ENCODE assay signal across 8 cellular contexts in the genomic region with DNA sequence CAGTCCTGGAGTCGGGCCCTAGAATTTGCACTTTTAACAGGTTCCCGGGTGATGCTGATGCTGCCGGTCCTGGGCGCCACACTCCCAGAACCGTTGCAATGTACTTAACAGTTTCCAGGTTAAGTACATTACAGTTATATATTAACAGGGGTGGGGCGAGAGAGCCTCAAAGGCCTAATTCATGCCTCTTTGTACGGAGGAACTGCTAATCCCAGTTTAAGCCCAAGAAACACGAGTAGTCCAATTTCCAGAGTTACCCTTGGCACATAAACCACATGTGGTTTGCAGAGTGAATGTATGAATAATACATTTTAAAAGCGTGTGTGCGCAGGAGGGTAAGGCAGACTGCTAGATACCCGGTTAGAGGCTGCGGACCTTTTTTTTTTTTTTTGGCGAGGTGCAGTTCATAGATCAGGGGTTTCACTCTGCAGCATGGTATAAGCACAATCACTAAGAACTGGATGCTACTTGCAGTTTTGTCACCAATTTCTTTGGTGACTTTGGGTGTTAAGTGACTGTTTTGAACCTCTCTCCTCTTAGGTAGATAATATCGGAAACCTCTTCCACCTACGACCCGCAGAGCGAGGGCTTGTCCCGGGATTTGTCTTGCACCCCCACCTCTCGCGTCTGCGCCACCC. TPM values are rescaled to one million over a fixed set of nuclear protein-coding genes. Genes with fewer than 3 reads are reported as not detected.
A peak's percentile ranks its signal among the peaks of the same experiment; 100 is the strongest.
DNase-seq lines count a peak whose midpoint lies in the region; ATAC-seq and TF ChIP-seq lines count a peak whose summit lies in the region.

No MANE protein-coding gene starts in this region.

- peaks cover 7 to 23% of the 10 kb centered on the region in 2 donors for H3K4me1 ChIP-seq in thoracic aorta (ENCODE audit: control insufficient read depth in 1 of 2, low read depth in 2 of 2)

- H3K27ac ChIP-seq in brain microvascular endothelial cell (peak overlapping the region; percentile 78), thoracic aorta (peak overlapping the region; percentile 82 to 84)

- intact Hi-C loops in posterior cingulate gyrus (cut with DNase I), result loop anchor here (2.0 to 5.0 kb wide), 2 partner anchors 67 to 270 kb away; a partner anchor contains a TSS

- in situ Hi-C loops in GM13977 (cut with MboI; ENCODE audit: low pct_unique_long_range_greater_than_20kb, low sequenced_read_pairs, unreplicated experiment), result no loop called here
- in situ Hi-C loops in brain microvascular endothelial cell (cut with HindIII; ENCODE audit: low pct_ligation_motif_present, low sequenced_read_pairs), result no loop called here

- peak; percentile 24 for DNase-seq in AG08395 (ENCODE audit: low spot score)
- peak; percentile 35 for DNase-seq in GM13977 (ENCODE audit: low spot score)
- peak; percentile 39 for DNase-seq in NCI-H146 treated with DMSO at 0.1 percent for 48 hours (lab: John Stamatoyannopoulos, UW; ENCODE audit: unreplicated experiment)
- DNase-seq in brain microvascular endothelial cell, result peak; percentile 11
- peak; percentile 65 for DNase-seq in kidney tubule cell (ENCODE audit: low spot score)
- DNase-seq in thoracic aorta (ENCODE audit: low spot score), result no peak
- DNase-seq in posterior cingulate gyrus, result no peak

- peak overlapping the region; percentile 90 for H3K4me3 ChIP-seq in brain microvascular endothelial cell (ENCODE audit: low read depth, low read length)
- peak overlapping the region; percentile 88 for H3K4me3 ChIP-seq in thoracic aorta

- H3K36me3 ChIP-seq in brain microvascular endothelial cell (replicated peaks) (peaks cover 12% of the 10 kb centered on the region), thoracic aorta (peaks cover 8% of the 10 kb centered on the region)

- ATAC-seq in HG02763 (IDR thresholded peaks at IDR 0.05; ENCODE audit: unreplicated experiment), result peak; percentile 9
- peak; percentile 20 for ATAC-seq in thoracic aorta (ENCODE audit: insufficient number of reproducible peaks, low FRiP score, low read depth)

- H3K27me3 ChIP-seq in brain microvascular endothelial cell (replicated peaks) (no peaks in the 10 kb centered on the region), thoracic aorta (replicated peaks; ENCODE audit: insufficient read depth) (no peaks in the 10 kb centered on the region)

- H3K9me3 ChIP-seq in thoracic aorta, result no peaks in the 10 kb centered on the region

- no peak for TF ChIP-seq CTCF in GM13977 (IDR thresholded peaks at IDR 0.05; ENCODE audit: extremely low read depth, insufficient read depth, missing control alignments)
- no peak for TF ChIP-seq CTCF in brain microvascular endothelial cell (IDR thresholded peaks at IDR 0.05; ENCODE audit: low read depth, low read length, missing control alignments)
- no peak for TF ChIP-seq CTCF in thoracic aorta (IDR thresholded peaks at IDR 0.05)

RNA-seq across cellular contexts. Expression of a gene that starts 0.7 kb away (rescaled TPM):
- total RNA-seq in thoracic aorta, result 10 to 100 TPM; 52.6 to 61.7 TPM

RNA-seq across cellular contexts. Expression of a gene that starts 0.8 kb away (rescaled TPM):
- total RNA-seq in thoracic aorta, result 10 to 100 TPM; 12.7 to 31.4 TPM

Comparison
In these comparisons a context has a peak if more than half of its experiments do, and no peak if none do; other contexts are left out.
1. DNase-seq: peak in AG08395 (single experiment), GM13977 (single experiment), NCI-H146 treated with DMSO at 0.1 percent for 48 hours (single experiment), brain microvascular endothelial cell (single experiment) and kidney tubule cell (single experiment); none in thoracic aorta (single experiment) and posterior cingulate gyrus (0 of 10).